ENCODE assay signal across 1 cellular context in the genomic region with DNA sequence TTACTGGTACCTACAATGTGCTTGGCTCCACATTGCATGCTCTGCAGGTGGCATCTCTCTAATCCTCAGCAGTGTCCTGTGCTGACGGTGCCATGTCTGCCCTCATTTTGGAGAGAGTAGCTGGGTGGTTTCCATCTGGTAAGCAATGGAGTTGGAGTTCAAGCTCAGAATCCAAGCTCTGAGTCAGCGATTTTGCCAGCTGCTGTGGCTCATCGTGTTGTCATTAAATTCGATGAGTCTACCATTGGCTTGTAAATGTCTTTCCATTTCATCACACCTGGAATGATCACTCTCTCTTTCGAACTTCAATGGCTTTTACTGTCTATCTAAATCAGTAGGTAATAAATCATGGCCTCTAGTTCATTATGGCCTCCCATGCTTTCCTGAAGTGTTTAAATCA.
TF ChIP-seq lines count a peak whose summit lies in the region.

No MANE protein-coding gene starts in this region.

TF ChIP-seq in GM23338, 12 proteins besides CTCF, POLR2A, EP300 and RAD21:
- TF ChIP-seq, protein P1, sequence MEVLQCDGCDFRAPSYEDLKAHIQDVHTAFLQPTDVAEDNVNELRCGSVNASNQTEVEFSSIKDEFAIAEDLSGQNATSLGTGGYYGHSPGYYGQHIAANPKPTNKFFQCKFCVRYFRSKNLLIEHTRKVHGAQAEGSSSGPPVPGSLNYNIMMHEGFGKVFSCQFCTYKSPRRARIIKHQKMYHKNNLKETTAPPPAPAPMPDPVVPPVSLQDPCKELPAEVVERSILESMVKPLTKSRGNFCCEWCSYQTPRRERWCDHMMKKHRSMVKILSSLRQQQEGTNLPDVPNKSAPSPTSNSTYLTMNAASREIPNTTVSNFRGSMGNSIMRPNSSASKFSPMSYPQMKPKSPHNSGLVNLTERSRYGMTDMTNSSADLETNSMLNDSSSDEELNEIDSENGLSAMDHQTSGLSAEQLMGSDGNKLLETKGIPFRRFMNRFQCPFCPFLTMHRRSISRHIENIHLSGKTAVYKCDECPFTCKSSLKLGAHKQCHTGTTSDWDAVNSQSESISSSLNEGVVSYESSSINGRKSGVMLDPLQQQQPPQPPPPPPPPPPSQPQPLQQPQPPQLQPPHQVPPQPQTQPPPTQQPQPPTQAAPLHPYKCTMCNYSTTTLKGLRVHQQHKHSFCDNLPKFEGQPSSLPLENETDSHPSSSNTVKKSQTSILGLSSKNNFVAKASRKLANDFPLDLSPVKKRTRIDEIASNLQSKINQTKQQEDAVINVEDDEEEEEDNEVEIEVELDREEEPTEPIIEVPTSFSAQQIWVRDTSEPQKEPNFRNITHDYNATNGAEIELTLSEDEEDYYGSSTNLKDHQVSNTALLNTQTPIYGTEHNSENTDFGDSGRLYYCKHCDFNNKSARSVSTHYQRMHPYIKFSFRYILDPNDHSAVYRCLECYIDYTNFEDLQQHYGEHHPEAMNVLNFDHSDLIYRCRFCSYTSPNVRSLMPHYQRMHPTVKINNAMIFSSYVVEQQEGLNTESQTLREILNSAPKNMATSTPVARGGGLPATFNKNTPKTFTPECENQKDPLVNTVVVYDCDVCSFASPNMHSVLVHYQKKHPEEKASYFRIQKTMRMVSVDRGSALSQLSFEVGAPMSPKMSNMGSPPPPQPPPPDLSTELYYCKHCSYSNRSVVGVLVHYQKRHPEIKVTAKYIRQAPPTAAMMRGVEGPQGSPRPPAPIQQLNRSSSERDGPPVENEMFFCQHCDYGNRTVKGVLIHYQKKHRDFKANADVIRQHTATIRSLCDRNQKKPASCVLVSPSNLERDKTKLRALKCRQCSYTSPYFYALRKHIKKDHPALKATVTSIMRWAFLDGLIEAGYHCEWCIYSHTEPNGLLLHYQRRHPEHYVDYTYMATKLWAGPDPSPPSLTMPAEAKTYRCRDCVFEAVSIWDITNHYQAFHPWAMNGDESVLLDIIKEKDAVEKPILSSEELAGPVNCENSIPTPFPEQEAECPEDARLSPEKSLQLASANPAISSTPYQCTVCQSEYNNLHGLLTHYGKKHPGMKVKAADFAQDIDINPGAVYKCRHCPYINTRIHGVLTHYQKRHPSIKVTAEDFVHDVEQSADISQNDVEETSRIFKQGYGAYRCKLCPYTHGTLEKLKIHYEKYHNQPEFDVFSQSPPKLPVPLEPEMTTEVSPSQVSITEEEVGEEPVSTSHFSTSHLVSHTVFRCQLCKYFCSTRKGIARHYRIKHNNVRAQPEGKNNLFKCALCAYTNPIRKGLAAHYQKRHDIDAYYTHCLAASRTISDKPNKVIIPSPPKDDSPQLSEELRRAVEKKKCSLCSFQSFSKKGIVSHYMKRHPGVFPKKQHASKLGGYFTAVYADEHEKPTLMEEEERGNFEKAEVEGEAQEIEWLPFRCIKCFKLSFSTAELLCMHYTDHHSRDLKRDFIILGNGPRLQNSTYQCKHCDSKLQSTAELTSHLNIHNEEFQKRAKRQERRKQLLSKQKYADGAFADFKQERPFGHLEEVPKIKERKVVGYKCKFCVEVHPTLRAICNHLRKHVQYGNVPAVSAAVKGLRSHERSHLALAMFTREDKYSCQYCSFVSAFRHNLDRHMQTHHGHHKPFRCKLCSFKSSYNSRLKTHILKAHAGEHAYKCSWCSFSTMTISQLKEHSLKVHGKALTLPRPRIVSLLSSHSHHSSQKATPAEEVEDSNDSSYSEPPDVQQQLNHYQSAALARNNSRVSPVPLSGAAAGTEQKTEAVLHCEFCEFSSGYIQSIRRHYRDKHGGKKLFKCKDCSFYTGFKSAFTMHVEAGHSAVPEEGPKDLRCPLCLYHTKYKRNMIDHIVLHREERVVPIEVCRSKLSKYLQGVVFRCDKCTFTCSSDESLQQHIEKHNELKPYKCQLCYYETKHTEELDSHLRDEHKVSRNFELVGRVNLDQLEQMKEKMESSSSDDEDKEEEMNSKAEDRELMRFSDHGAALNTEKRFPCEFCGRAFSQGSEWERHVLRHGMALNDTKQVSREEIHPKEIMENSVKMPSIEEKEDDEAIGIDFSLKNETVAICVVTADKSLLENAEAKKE (CRISPR knock-in tag; IDR thresholded peaks at IDR 0.05) = no peak
- TF ChIP-seq NANOG (IDR thresholded peaks at IDR 0.05; ENCODE audit: borderline replicate concordance) = no peak
- TF ChIP-seq STAT1 (IDR thresholded peaks at IDR 0.05; ENCODE audit: unreplicated experiment) = no peak
- no peak for TF ChIP-seq CREB1 (CRISPR knock-in tag; IDR thresholded peaks at IDR 0.05; ENCODE audit: low read depth)
- TF ChIP-seq EZH2phosphoT487 (IDR thresholded peaks at IDR 0.05; ENCODE audit: unreplicated experiment) = no peak
- no peak for TF ChIP-seq JUNB (IDR thresholded peaks at IDR 0.05; ENCODE audit: unreplicated experiment)
- TF ChIP-seq, protein P2, sequence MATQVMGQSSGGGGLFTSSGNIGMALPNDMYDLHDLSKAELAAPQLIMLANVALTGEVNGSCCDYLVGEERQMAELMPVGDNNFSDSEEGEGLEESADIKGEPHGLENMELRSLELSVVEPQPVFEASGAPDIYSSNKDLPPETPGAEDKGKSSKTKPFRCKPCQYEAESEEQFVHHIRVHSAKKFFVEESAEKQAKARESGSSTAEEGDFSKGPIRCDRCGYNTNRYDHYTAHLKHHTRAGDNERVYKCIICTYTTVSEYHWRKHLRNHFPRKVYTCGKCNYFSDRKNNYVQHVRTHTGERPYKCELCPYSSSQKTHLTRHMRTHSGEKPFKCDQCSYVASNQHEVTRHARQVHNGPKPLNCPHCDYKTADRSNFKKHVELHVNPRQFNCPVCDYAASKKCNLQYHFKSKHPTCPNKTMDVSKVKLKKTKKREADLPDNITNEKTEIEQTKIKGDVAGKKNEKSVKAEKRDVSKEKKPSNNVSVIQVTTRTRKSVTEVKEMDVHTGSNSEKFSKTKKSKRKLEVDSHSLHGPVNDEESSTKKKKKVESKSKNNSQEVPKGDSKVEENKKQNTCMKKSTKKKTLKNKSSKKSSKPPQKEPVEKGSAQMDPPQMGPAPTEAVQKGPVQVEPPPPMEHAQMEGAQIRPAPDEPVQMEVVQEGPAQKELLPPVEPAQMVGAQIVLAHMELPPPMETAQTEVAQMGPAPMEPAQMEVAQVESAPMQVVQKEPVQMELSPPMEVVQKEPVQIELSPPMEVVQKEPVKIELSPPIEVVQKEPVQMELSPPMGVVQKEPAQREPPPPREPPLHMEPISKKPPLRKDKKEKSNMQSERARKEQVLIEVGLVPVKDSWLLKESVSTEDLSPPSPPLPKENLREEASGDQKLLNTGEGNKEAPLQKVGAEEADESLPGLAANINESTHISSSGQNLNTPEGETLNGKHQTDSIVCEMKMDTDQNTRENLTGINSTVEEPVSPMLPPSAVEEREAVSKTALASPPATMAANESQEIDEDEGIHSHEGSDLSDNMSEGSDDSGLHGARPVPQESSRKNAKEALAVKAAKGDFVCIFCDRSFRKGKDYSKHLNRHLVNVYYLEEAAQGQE (IDR thresholded peaks at IDR 0.05; ENCODE audit: unreplicated experiment) = no peak
- TF ChIP-seq ZNF114 (CRISPR knock-in tag; IDR thresholded peaks at IDR 0.05) = no peak
- TF ChIP-seq POLR2AphosphoS5 (IDR thresholded peaks at IDR 0.05; ENCODE audit: low read depth) = no peak
- TF ChIP-seq ZNF331 (CRISPR knock-in tag; IDR thresholded peaks at IDR 0.05; ENCODE audit: low read depth) = no peak
